In the genomic region with DNA sequence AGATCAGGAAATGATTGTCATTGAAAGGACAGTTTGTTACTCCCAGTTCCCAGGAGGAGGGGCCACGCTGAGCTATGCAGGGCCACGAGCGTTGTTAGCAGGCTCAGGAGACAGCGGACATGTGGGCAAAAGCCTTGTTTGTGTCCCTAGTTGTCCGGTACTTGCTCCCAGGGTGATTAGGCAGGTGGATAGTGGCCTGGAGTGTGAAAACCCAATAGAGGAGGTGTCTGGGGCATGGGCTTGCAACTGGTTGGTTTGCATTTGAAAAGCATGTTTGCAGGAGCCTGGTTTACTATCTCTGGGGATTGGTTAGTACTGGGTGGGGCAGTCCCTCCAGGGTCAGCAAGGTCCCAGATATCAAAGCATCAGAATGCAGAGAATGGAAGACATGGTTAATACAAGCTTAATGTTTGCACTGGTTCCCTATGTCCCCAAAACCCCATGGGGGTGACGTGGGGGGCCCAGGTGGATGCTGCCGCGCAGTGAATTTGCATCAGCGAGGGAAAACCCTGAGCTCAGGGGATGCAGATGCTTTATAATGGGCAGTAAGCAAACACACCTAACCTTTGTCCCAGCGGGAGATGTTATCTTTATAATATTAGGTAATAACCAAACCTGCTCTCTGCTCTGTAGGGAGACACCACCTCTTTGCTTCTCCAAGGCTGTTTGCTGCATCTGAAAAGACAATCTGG, we compare ENCODE assay signal across 1 cellular context.
TF ChIP-seq lines count a peak whose summit lies in the region.

No MANE protein-coding gene starts in this region.

TF ChIP-seq in IMR-90, 13 proteins besides CTCF, POLR2A, EP300 and RAD21:
- TF ChIP-seq, protein P1, sequence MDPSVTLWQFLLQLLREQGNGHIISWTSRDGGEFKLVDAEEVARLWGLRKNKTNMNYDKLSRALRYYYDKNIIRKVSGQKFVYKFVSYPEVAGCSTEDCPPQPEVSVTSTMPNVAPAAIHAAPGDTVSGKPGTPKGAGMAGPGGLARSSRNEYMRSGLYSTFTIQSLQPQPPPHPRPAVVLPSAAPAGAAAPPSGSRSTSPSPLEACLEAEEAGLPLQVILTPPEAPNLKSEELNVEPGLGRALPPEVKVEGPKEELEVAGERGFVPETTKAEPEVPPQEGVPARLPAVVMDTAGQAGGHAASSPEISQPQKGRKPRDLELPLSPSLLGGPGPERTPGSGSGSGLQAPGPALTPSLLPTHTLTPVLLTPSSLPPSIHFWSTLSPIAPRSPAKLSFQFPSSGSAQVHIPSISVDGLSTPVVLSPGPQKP (IDR thresholded peaks at IDR 0.05; ENCODE audit: borderline replicate concordance, low read depth, low read length) = no peak
- TF ChIP-seq, protein P2, sequence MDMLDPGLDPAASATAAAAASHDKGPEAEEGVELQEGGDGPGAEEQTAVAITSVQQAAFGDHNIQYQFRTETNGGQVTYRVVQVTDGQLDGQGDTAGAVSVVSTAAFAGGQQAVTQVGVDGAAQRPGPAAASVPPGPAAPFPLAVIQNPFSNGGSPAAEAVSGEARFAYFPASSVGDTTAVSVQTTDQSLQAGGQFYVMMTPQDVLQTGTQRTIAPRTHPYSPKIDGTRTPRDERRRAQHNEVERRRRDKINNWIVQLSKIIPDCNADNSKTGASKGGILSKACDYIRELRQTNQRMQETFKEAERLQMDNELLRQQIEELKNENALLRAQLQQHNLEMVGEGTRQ (IDR thresholded peaks at IDR 0.05; ENCODE audit: low read depth, low read length) = no peak
- no peak for TF ChIP-seq CEBPB (IDR thresholded peaks at IDR 0.05; ENCODE audit: low read depth, low read length)
- TF ChIP-seq CHD1 (IDR thresholded peaks at IDR 0.05; ENCODE audit: low read depth, low read length) = no peak
- TF ChIP-seq MAZ (IDR thresholded peaks at IDR 0.05; ENCODE audit: borderline replicate concordance, low read depth, low read length) = no peak
- TF ChIP-seq NFE2L2 (IDR thresholded peaks at IDR 0.05; ENCODE audit: low read depth, low read length) = no peak
- TF ChIP-seq BHLHE40 (IDR thresholded peaks at IDR 0.05; ENCODE audit: low read depth, low read length) = no peak
- no peak for TF ChIP-seq RFX5 (IDR thresholded peaks at IDR 0.05; ENCODE audit: low read depth, low read length)
- TF ChIP-seq MXI1 (IDR thresholded peaks at IDR 0.05; ENCODE audit: borderline replicate concordance, low read depth, low read length) = no peak
- TF ChIP-seq RCOR1 (IDR thresholded peaks at IDR 0.05; ENCODE audit: insufficient replicate concordance, low read length) = no peak
- TF ChIP-seq MAFK (IDR thresholded peaks at IDR 0.05; ENCODE audit: low read depth, low read length) = no peak
- no peak for TF ChIP-seq FOS (IDR thresholded peaks at IDR 0.05; ENCODE audit: low read depth, low read length)
- no peak for TF ChIP-seq SMC3 (IDR thresholded peaks at IDR 0.05; ENCODE audit: low read depth, low read length)
